25 cellular contexts compared by ENCODE assay signal in genomic region chr16:49886554-49887121, GRCh38. TPM values are rescaled to one million over a fixed set of nuclear protein-coding genes. Genes with fewer than 3 reads are reported as not detected.
"Had no signal": no experiment of that assay in that cellular context is flagged by ENCODE, and none has a peak within 500 bp of the region (broad histone marks: within the 10 kb centered on the region; RNA-seq: fewer than 3 reads in every experiment).

No MANE protein-coding gene starts in this region.

- H3K4me1 ChIP-seq: colonic mucosa had no signal

- DNase-seq: activated CD4-positive, alpha-beta T cell treated with anti-CD3 and anti-CD28 coated beads for 36 hours; activated CD4-positive, alpha-beta T cell treated with anti-CD3 and anti-CD28 coated beads, Interleukin-2, amount 10 ng/mL, durations not matched to agents 7 days and 5 days; activated CD4-positive, alpha-beta T cell treated with anti-CD3 and anti-CD28 coated beads, Interleukin-2, amount 50 U/mL, for 48 hours; activated CD4-positive, CD25-positive, alpha-beta regulatory T cell; activated CD4-positive, CD25-positive, alpha-beta regulatory T cell treated with anti-CD3 and anti-CD28 coated beads, Interleukin-2, amount 50 U/mL, for 72 hours; activated CD8-positive, alpha-beta memory T cell treated with anti-CD3 and anti-CD28 coated beads for 24 hours; activated CD8-positive, alpha-beta T cell treated with anti-CD3 and anti-CD28 coated beads for 36 hours; activated effector memory CD4-positive, alpha-beta T cell treated with Interleukin-2 at 50 U/mL for 16 hours; activated gamma-delta T cell treated with Interleukin-2 at 50 U/mL for 16 hours; activated naive CD4-positive, alpha-beta T cell treated with anti-CD3 and anti-CD28 coated beads, Interleukin-2, amount 50 U/mL, for 16 hours; activated naive CD4-positive, alpha-beta T cell treated with Interleukin-2 at 50 U/mL for 16 hours; activated T-cell treated with anti-CD3 and anti-CD28 coated beads, Interleukin-2, amount 50 U/mL, for 4 hours; amniotic stem cell; anterior cingulate cortex; caudate nucleus; colonic mucosa; effector memory CD4-positive, alpha-beta T cell; endodermal cell; foreskin fibroblast; T-helper 2 cell had no signal

- FAIRE-seq: astrocyte, frontal cortex had no signal

- H3K36me3 ChIP-seq: colonic mucosa had no signal

- H3K27me3 ChIP-seq: colonic mucosa had no signal

- H3K27ac ChIP-seq: colonic mucosa had no signal

- H3K4me3 ChIP-seq: colonic mucosa had no signal

- ATAC-seq: activated CD4-positive, alpha-beta T cell treated with anti-CD3 and anti-CD28 coated beads for 36 hours; activated CD8-positive, alpha-beta T cell treated with anti-CD3 and anti-CD28 coated beads for 36 hours; activated T-cell treated with anti-CD3 and anti-CD28 coated beads, Interleukin-2, amount 50 U/mL, for 4 hours; activated T-helper 17 cell treated with anti-CD3 and anti-CD28 coated beads, Interleukin-2, amount 50 U/mL, for 72 hours; esophagus mucosa had no signal

- H3K9me3 ChIP-seq: colonic mucosa had no signal

RNA-seq across cellular contexts. Expression of gene ZNF423, which starts 30.7 kb away (rescaled TPM):
- total RNA-seq: activated CD4-positive, alpha-beta T cell treated with anti-CD3 and anti-CD28 coated beads for 36 hours; activated CD4-positive, alpha-beta T cell treated with anti-CD3 and anti-CD28 coated beads, Interleukin-2, amount 10 ng/mL, durations not matched to agents 7 days and 5 days; activated CD8-positive, alpha-beta T cell treated with anti-CD3 and anti-CD28 coated beads for 36 hours; activated T-helper 17 cell treated with anti-CD3 and anti-CD28 coated beads, Interleukin-2, amount 50 U/mL, for 72 hours; T-helper 1 cell treated with Interleukin-12 subunit alpha and Interleukin-12 subunit beta and Interleukin-4 antibody, amounts not matched to agents 30 ng/mL and 1 ng/mL, for 36 hours had no signal
